In the genomic region with DNA sequence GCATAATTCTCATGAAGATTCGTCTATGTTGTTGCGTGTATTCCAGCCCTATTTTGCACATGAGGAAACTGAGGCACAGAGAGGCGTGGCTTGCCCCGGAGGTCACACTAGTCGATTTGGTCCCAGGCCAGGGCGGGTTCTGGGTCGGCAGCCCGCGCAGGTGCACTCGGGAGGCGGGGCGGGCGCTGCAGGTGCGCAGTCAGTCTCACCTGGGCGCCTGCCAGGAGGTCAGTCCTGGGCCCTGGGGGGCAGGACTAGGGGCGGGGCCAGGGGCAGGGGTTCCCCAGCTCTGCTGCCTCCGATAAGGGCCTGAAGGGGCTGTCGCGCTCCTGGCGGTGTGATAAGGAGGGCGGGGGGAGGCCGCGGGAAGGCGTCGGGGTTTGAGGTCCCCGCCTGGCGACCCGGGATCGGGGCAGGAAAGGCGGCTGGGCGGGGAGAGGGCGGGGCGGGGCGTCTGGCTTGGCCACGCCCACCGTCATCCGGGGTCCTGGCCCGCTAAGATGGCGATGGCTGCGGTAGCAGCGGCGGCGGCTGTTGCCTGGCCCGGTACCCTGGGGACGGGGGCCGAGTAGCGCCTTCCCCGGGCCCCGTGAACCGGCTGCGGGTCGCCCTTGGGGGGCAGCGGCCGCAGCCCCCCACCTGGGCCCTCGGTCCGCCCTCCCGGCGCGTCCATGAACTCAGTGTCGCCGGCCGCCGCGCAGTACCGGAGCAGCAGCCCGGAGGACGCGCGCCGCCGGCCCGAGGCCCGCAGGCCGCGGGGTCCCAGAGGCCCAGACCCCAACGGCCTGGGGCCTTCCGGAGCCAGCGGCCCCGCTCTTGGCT, we compare ENCODE assay signal across 8 cellular contexts. TPM values are rescaled to one million over a fixed set of nuclear protein-coding genes. Genes with fewer than 3 reads are reported as not detected.
A peak's percentile ranks its signal among the peaks of the same experiment; 100 is the strongest.
DNase-seq lines count a peak whose midpoint lies in the region; ATAC-seq and TF ChIP-seq lines count a peak whose summit lies in the region.

Gene ATG4D (plus strand): TSS at position 485 of the 822 bp plus-strand sequence. CDS start 187 bp downstream, at position 672.

- ATAC-seq in GM21737 (IDR thresholded peaks at IDR 0.05; ENCODE audit: unreplicated experiment) = peak; percentile 66

- H3K4me3 ChIP-seq in MG63 = peak within 1 kb of the TSS; percentile 69
- H3K4me3 ChIP-seq in SK-N-MC = peak within 1 kb of the TSS; percentile 82

- intact Hi-C loops in Calu3 (cut with micrococcal nuclease; ENCODE audit: unreplicated experiment) = no loop called here
- intact Hi-C loops in activated naive CD4-positive, alpha-beta T cell treated with anti-CD3 and anti-CD28 coated beads for 36 hours (cut with micrococcal nuclease) = loop anchor here (1.0 to 2.0 kb wide), 3 partner anchors 23 to 112 kb away; partner anchors contain the start of gene KRI1

- CTCF ChIA-PET in Calu3 (lab: Charles Lee) = no interaction called here
- CTCF ChIA-PET in activated naive CD4-positive, alpha-beta T cell treated with anti-CD3 and anti-CD28 coated beads for 36 hours (lab: Charles Lee) = interaction anchor here (1.3 to 3.5 kb wide), 2 partner anchors 28 to 38 kb away, joined by 4 to 28 read pairs; no protein-coding TSS in a partner anchor

- no TSS peak for BruUV-seq in Calu3 (replicated peaks; lab: Mats Ljungman, UMichigan)

- H3K36me3 Mint-ChIP-seq in Calu3 (ENCODE audit: insufficient read depth, unreplicated experiment) = peaks cover 17% of the 10 kb centered on the region
- H3K36me3 Mint-ChIP-seq in activated naive CD4-positive, alpha-beta T cell treated with anti-CD3 and anti-CD28 coated beads for 36 hours (ENCODE audit: low read depth) = peaks cover 5% of the 10 kb centered on the region

- no peak within 1 kb of the TSS for H3K27ac ChIP-seq in SK-N-MC
- H3K27ac ChIP-seq in temporal lobe (ENCODE audit: low read depth, low read length) = peak within 1 kb of the TSS; percentile 90

- H3K4me3 Mint-ChIP-seq in Calu3 (ENCODE audit: low read depth, unreplicated experiment) = peak within 1 kb of the TSS; percentile 73
- peak within 1 kb of the TSS; percentile 85 for H3K4me3 Mint-ChIP-seq in activated naive CD4-positive, alpha-beta T cell treated with anti-CD3 and anti-CD28 coated beads for 36 hours

- H3K36me3 ChIP-seq in MG63 (peaks cover 10% of the 10 kb centered on the region), SK-N-MC (ENCODE audit: insufficient read depth, low read length) (no peaks in the 10 kb centered on the region; the same call in 1 of the 2 replicates)

- H3K27ac Mint-ChIP-seq in Calu3 (ENCODE audit: unreplicated experiment) = no peak within 1 kb of the TSS
- peak within 1 kb of the TSS; percentile 84 for H3K27ac Mint-ChIP-seq in activated naive CD4-positive, alpha-beta T cell treated with anti-CD3 and anti-CD28 coated beads for 36 hours

- no peak for TF ChIP-seq CTCF in Calu3 (IDR thresholded peaks at IDR 0.05; ENCODE audit: unreplicated experiment)

- H3K9ac ChIP-seq in SK-N-MC (ENCODE audit: insufficient read length) = peak within 1 kb of the TSS; percentile 88

- DNase-seq in Calu3 (peak; percentile 88), MG63 (peak; percentile 82), SK-N-MC (ENCODE audit: low read depth, low spot score) (no peak), globus pallidus (ENCODE audit: low spot score) (peak; percentile 72), nucleus accumbens (lab: John Stamatoyannopoulos, UW) (peak in 52 of 56 donors; percentile 23 to 93 (median 69))
- peak; percentile 78 for DNase-seq in activated naive CD4-positive, alpha-beta T cell treated with anti-CD3 and anti-CD28 coated beads for 36 hours

- H3K9me3 ChIP-seq in MG63 (no peaks in the 10 kb centered on the region), SK-N-MC (ENCODE audit: low read depth, low read length) (no peaks in the 10 kb centered on the region)

- no peaks in the 10 kb centered on the region for H3K9me3 Mint-ChIP-seq in Calu3 (ENCODE audit: low read depth, unreplicated experiment)
- H3K9me3 Mint-ChIP-seq in activated naive CD4-positive, alpha-beta T cell treated with anti-CD3 and anti-CD28 coated beads for 36 hours = no peaks in the 10 kb centered on the region

- H3K27me3 ChIP-seq in MG63 = peaks cover 9% of the 10 kb centered on the region

- H3K4me1 Mint-ChIP-seq in Calu3 (ENCODE audit: low read depth, unreplicated experiment) = no peaks in the 10 kb centered on the region
- peaks cover 16% of the 10 kb centered on the region for H3K4me1 Mint-ChIP-seq in activated naive CD4-positive, alpha-beta T cell treated with anti-CD3 and anti-CD28 coated beads for 36 hours (ENCODE audit: low read depth)

- H3K27me3 Mint-ChIP-seq in Calu3 (ENCODE audit: unreplicated experiment) = peaks cover 18% of the 10 kb centered on the region
- H3K27me3 Mint-ChIP-seq in activated naive CD4-positive, alpha-beta T cell treated with anti-CD3 and anti-CD28 coated beads for 36 hours (ENCODE audit: low read depth) = peaks cover 5% of the 10 kb centered on the region

RNA-seq across cellular contexts. Expression of gene ATG4D, which starts in this region (rescaled TPM):
- total RNA-seq in Calu3 (2022) = 18.7 and 24.5 TPM in 2 replicates
- 16.6 and 27.0 TPM in 2 replicates for total RNA-seq in MG63 (2014; rRNA removed; shearing (Covaris generic); ENCODE audit: low replicate concordance)
- total RNA-seq in activated naive CD4-positive, alpha-beta T cell treated with anti-CD3 and anti-CD28 coated beads for 36 hours = 10 to 100 TPM; 21.6 to 22.5 TPM
- 8.6 TPM for total RNA-seq in temporal lobe
